Comparison of ENCODE assay signal across 8 cellular contexts in genomic region chr2:226984461-226985226, GRCh38.
A peak's percentile ranks its signal among the peaks of the same experiment; 100 is the strongest.
DNase-seq lines count a peak whose midpoint lies in the region; ATAC-seq and TF ChIP-seq lines count a peak whose summit lies in the region.

No MANE protein-coding gene starts in this region.

- H4K20me1 ChIP-seq in OCI-LY7 (ENCODE audit: insufficient read depth, low read length) = no peaks in the 10 kb centered on the region

- TF ChIP-seq POLR2A in gastroesophageal sphincter (IDR thresholded peaks at IDR 0.05) = no peak

- H2AFZ ChIP-seq in OCI-LY7 (ENCODE audit: low read length) (peak overlapping the region; percentile 35; the same call in 1 of the 2 replicates), mesenchymal stem cell (ENCODE audit: low read depth, low read length) (no peak overlapping the region)

- peak overlapping the region; percentile 61; the same call in 1 of the 2 replicates for H3K4me3 Mint-ChIP-seq in HFFc6

- TF ChIP-seq EP300 in gastroesophageal sphincter (IDR thresholded peaks at IDR 0.05) = no peak

- BruUV-seq in OCI-LY7 (replicated peaks; lab: Mats Ljungman, UMichigan) = TSS peak; percentile 95

- no peaks in the 10 kb centered on the region for H3K9me2 ChIP-seq in OCI-LY7 (ENCODE audit: insufficient read depth, low read length)

- intact Hi-C loops in OCI-LY7 (cut with micrococcal nuclease; ENCODE audit: unreplicated experiment) = loop anchor here (1.0 to 5.0 kb wide), 6 partner anchors 78 to 1317 kb away; partner anchors contain the start of gene RHBDD1

- peak overlapping the region; percentile 36 for H4K91ac ChIP-seq in mesenchymal stem cell (ENCODE audit: low read length)

- H3K4me2 ChIP-seq in OCI-LY7 (ENCODE audit: low read length) (peak overlapping the region; percentile 66), mesenchymal stem cell (ENCODE audit: low read length, poor library complexity, severe bottlenecking) (no peak overlapping the region)

- no peak overlapping the region for H2BK5ac ChIP-seq in mesenchymal stem cell (ENCODE audit: low read depth, low read length, poor library complexity, severe bottlenecking)

- peaks cover 7% of the 10 kb centered on the region for H3K79me1 ChIP-seq in mesenchymal stem cell (replicated peaks; ENCODE audit: low read length, poor library complexity, severe bottlenecking)

- no peak overlapping the region for H3K4ac ChIP-seq in mesenchymal stem cell (ENCODE audit: low read depth in 1 of 2, low read length in 2 of 2)

- DNase-seq in HFFc6 (no peak), OCI-LY7 (ENCODE audit: low spot score) (peak; percentile 83), mesenchymal stem cell (no peak), DMS 273 treated with DMSO at 0.1 percent for 48 hours (lab: John Stamatoyannopoulos, UW) (no peak), mesenteric fat pad (ENCODE audit: low spot score) (no peak), RKO (ENCODE audit: low spot score) (no peak)

- H3K36me3 ChIP-seq in OCI-LY7 (ENCODE audit: insufficient read depth, low read length) (peaks cover 2% of the 10 kb centered on the region), mesenchymal stem cell (ENCODE audit: control insufficient read depth in 1 of 2, insufficient read depth in 2 of 2, low read depth in 1 of 2, low read length in 2 of 2) (no peaks in the 10 kb centered on the region), gastroesophageal sphincter (peaks cover 0 to under 1% of the 10 kb centered on the region in 2 donors)

- H3K4me1 ChIP-seq in OCI-LY7 (ENCODE audit: insufficient read depth, low read length, poor library complexity, severe bottlenecking) = peaks cover 61% of the 10 kb centered on the region
- H3K4me1 ChIP-seq in mesenchymal stem cell (ENCODE audit: control insufficient read depth, insufficient read depth, low read depth, low read length) = no peaks in the 10 kb centered on the region
- peaks cover 0 to 15% (median 0%) of the 10 kb centered on the region in 3 donors for H3K4me1 ChIP-seq in gastroesophageal sphincter

- peak overlapping the region; percentile 33 for H3K4me3 ChIP-seq in OCI-LY7 (ENCODE audit: low read depth, low read length, poor library complexity, severe bottlenecking)
- H3K4me3 ChIP-seq in mesenchymal stem cell (ENCODE audit: insufficient read depth in 1 of 2, low read depth in 1 of 2, low read length in 2 of 2) = no peak overlapping the region
- H3K4me3 ChIP-seq in gastroesophageal sphincter = no peak overlapping the region

- H4K8ac ChIP-seq in mesenchymal stem cell (ENCODE audit: low read length) = no peak overlapping the region

- TF ChIP-seq CTCF in HFFc6 (IDR thresholded peaks at IDR 0.05) = no peak
- TF ChIP-seq CTCF in OCI-LY7 (conservative IDR thresholded peaks at IDR 0.05; ENCODE audit: low read length) = no peak
- TF ChIP-seq CTCF in gastroesophageal sphincter (IDR thresholded peaks at IDR 0.05) = no peak

- H3K27me3 Mint-ChIP-seq in HFFc6 (ENCODE audit: insufficient read depth) = no peaks in the 10 kb centered on the region; the same call in 1 of the 2 replicates

- H3K9ac ChIP-seq in mesenchymal stem cell (ENCODE audit: low read length) = peak overlapping the region; percentile 48

- no peak overlapping the region for H3K23ac ChIP-seq in mesenchymal stem cell (ENCODE audit: low read length in 2 of 2)

- POLR2A ChIA-PET in OCI-LY7 (lab: Charles Lee) = interaction anchor here (0.6 to 5.3 kb wide), 12 partner anchors 9 to 334 kb away, joined by 3 to 56 read pairs (median 6); partner anchors contain the start of genes IRS1 and RHBDD1

- 70% methylated on average over 8 of the region's 8 CpGs for WGBS in mesenchymal stem cell
- WGBS in gastroesophageal sphincter (ENCODE audit: low coverage in 1 of 2), 2 donors = 25 to 58% methylated on average over 2 to 7 of the region's 8 CpGs

- H3K79me2 ChIP-seq in OCI-LY7 (ENCODE audit: insufficient read depth, low read depth, low read length) = peaks cover 9% of the 10 kb centered on the region; the same call in 1 of the 2 replicates

- H3K27me3 ChIP-seq in mesenchymal stem cell (ENCODE audit: control insufficient read depth in 1 of 2, insufficient read depth in 1 of 2, low read length in 2 of 2) (no peaks in the 10 kb centered on the region), gastroesophageal sphincter (no peaks in the 10 kb centered on the region)

- no peak overlapping the region for H2AK5ac ChIP-seq in mesenchymal stem cell (ENCODE audit: low read length, severe bottlenecking)

- peak overlapping the region; percentile 75 for H2BK15ac ChIP-seq in mesenchymal stem cell (ENCODE audit: low read depth, poor library complexity, severe bottlenecking)

- peak overlapping the region in 1 of 2 experiments; percentile 77 for H3K18ac ChIP-seq in mesenchymal stem cell (ENCODE audit: low read depth in 1 of 2, low read length in 2 of 2)

- H3K9me3 ChIP-seq in OCI-LY7 (ENCODE audit: low read length) (no peaks in the 10 kb centered on the region), mesenchymal stem cell (ENCODE audit: control insufficient read depth, low read length) (no peaks in the 10 kb centered on the region), gastroesophageal sphincter (no peaks in the 10 kb centered on the region)

- no peak overlapping the region for H3K14ac ChIP-seq in mesenchymal stem cell (ENCODE audit: low read length in 2 of 2)

- CTCF ChIA-PET in OCI-LY7 (lab: Charles Lee; ENCODE audit: unreplicated experiment) = interaction anchor here (0.6 to 1.3 kb wide), 2 partner anchors 182 to 1184 kb away, joined by 3 to 4 read pairs; no protein-coding TSS in a partner anchor

- H2BK120ac ChIP-seq in mesenchymal stem cell (ENCODE audit: low read depth, low read length) = no peak overlapping the region

- H2BK12ac ChIP-seq in mesenchymal stem cell (ENCODE audit: low read length in 2 of 2) = peak overlapping the region; percentile 28 to 29

- ATAC-seq in GM18868 (IDR thresholded peaks at IDR 0.05; ENCODE audit: unreplicated experiment) (peak; percentile 98), gastroesophageal sphincter (no peak)

- peak overlapping the region; percentile 40; the same call in 1 of the 2 replicates for H3K27ac Mint-ChIP-seq in HFFc6

- no peaks in the 10 kb centered on the region for H3K9me3 Mint-ChIP-seq in HFFc6

- H3K36me3 Mint-ChIP-seq in HFFc6 (ENCODE audit: low read depth) = peaks cover 3% of the 10 kb centered on the region

- H3K4me1 Mint-ChIP-seq in HFFc6 (ENCODE audit: low read depth) = peaks cover 28% of the 10 kb centered on the region

- peak overlapping the region; percentile 89 for H3K27ac ChIP-seq in OCI-LY7 (ENCODE audit: low read depth, low read length, poor library complexity, severe bottlenecking)
- H3K27ac ChIP-seq in mesenchymal stem cell (ENCODE audit: low read length, poor library complexity, severe bottlenecking) = no peak overlapping the region
- peak overlapping the region in 2 of 4 donors; percentile 9 to 48 for H3K27ac ChIP-seq in gastroesophageal sphincter
